Comparison of ENCODE assay signal across 8 cellular contexts in genomic region chr20:17504898-17505663, GRCh38. TPM values are rescaled to one million over a fixed set of nuclear protein-coding genes. Genes with fewer than 3 reads are reported as not detected.
DNase-seq lines count a peak whose midpoint lies in the region; ATAC-seq and TF ChIP-seq lines count a peak whose summit lies in the region.

No MANE protein-coding gene starts in this region.

- peak overlapping the region; percentile 91 for H3K4me3 Mint-ChIP-seq in stimulated activated naive B cell treated with anti-CD40 and anti-IgM and Interleukin-4, amounts not matched to agents 10 μg/mL and 1 μg/mL and 100 μg/mL, for 72 hours

- DNase-seq in NCI-H526 (lab: John Stamatoyannopoulos, UW) (peak; percentile 66 to 79), epithelial cell of proximal tubule (ENCODE audit: low read depth) (no peak), middle frontal gyrus (ENCODE audit: extremely low spot score, low spot score) (peak; percentile 22)
- DNase-seq in activated CD8-positive, alpha-beta memory T cell treated with anti-CD3 and anti-CD28 coated beads for 48 hours (ENCODE audit: low read depth in 2 of 3, low spot score in 2 of 3) = peak; percentile 27 to 51 (median 43)
- peak; percentile 40 for DNase-seq in stimulated activated naive B cell treated with anti-CD40 and anti-IgM and Interleukin-4, amounts not matched to agents 10 μg/mL and 1 μg/mL and 100 μg/mL, for 72 hours

- H3K9me3 Mint-ChIP-seq in stimulated activated naive B cell treated with anti-CD40 and anti-IgM and Interleukin-4, amounts not matched to agents 10 μg/mL and 1 μg/mL and 100 μg/mL, for 72 hours = no peaks in the 10 kb centered on the region

- ATAC-seq in GM19043 (IDR thresholded peaks at IDR 0.05; ENCODE audit: low read depth, unreplicated experiment) (peak; percentile 68), HG03354 (IDR thresholded peaks at IDR 0.05; ENCODE audit: poor library complexity, severe bottlenecking, unreplicated experiment) (peak; percentile 80)
- peak; percentile 79 to 81 for ATAC-seq in stimulated activated naive B cell treated with anti-CD40 and anti-IgM and Interleukin-4, amounts not matched to agents 10 μg/mL and 1 μg/mL and 100 μg/mL, for 72 hours (replicated peaks)

- H4K20me1 ChIP-seq in BLaER1 treated with 17β-estradiol and CSF1 and Interleukin-3, amounts not matched to agents 10 nM and 100 nM = no peaks in the 10 kb centered on the region

- no peaks in the 10 kb centered on the region for H3K36me3 Mint-ChIP-seq in stimulated activated naive B cell treated with anti-CD40 and anti-IgM and Interleukin-4, amounts not matched to agents 10 μg/mL and 1 μg/mL and 100 μg/mL, for 72 hours

- H3K36me3 ChIP-seq in BLaER1 treated with 17β-estradiol and CSF1 and Interleukin-3, amounts not matched to agents 10 nM and 100 nM = no peaks in the 10 kb centered on the region

- peaks cover 8 to 21% of the 10 kb centered on the region in 2 donors for H3K4me1 Mint-ChIP-seq in stimulated activated naive B cell treated with anti-CD40 and anti-IgM and Interleukin-4, amounts not matched to agents 10 μg/mL and 1 μg/mL and 100 μg/mL, for 72 hours

- H3K27ac Mint-ChIP-seq in stimulated activated naive B cell treated with anti-CD40 and anti-IgM and Interleukin-4, amounts not matched to agents 10 μg/mL and 1 μg/mL and 100 μg/mL, for 72 hours = peak overlapping the region; percentile 89

- peak overlapping the region; percentile 22 to 82 (median 67); a peak in 20 of 22 replicates for H3K27ac ChIP-seq in BLaER1 treated with 17β-estradiol and CSF1 and Interleukin-3, amounts not matched to agents 10 nM and 100 nM

- H3K4me1 ChIP-seq in BLaER1 treated with 17β-estradiol and CSF1 and Interleukin-3, amounts not matched to agents 10 nM and 100 nM = peaks cover 20 to 48% (median 37%) of the 10 kb centered on the region in 10 experiments

- H3K9me3 ChIP-seq in BLaER1 treated with 17β-estradiol and CSF1 and Interleukin-3, amounts not matched to agents 10 nM and 100 nM (replicated peaks in 1 of 11) = no peaks in the 10 kb centered on the region

- H3K27me3 Mint-ChIP-seq in stimulated activated naive B cell treated with anti-CD40 and anti-IgM and Interleukin-4, amounts not matched to agents 10 μg/mL and 1 μg/mL and 100 μg/mL, for 72 hours = peaks cover 16 to 19% of the 10 kb centered on the region in 2 donors

- TF ChIP-seq CTCF in epithelial cell of proximal tubule (conservative IDR thresholded peaks at IDR 0.05; ENCODE audit: low read depth, low read length) = peak; percentile 62

- no peaks in the 10 kb centered on the region; a peak in 1 of 22 replicates for H3K27me3 ChIP-seq in BLaER1 treated with 17β-estradiol and CSF1 and Interleukin-3, amounts not matched to agents 10 nM and 100 nM

- H3K9ac ChIP-seq in BLaER1 treated with 17β-estradiol and CSF1 and Interleukin-3, amounts not matched to agents 10 nM and 100 nM = peak overlapping the region; percentile 56 to 81 (median 70)

- H3K4me2 ChIP-seq in BLaER1 treated with 17β-estradiol and CSF1 and Interleukin-3, amounts not matched to agents 10 nM and 100 nM = peak overlapping the region; percentile 89 to 100 (median 94)

- peak overlapping the region; percentile 52 to 68 (median 58) for H3K4me3 ChIP-seq in BLaER1 treated with 17β-estradiol and CSF1 and Interleukin-3, amounts not matched to agents 10 nM and 100 nM
- H3K4me3 ChIP-seq in epithelial cell of proximal tubule (ENCODE audit: low read depth, low read length) = peak overlapping the region; percentile 55

RNA-seq across cellular contexts. Expression of gene BFSP1, which starts 26.1 kb away (rescaled TPM):
- total RNA-seq in epithelial cell of proximal tubule = 2.3 and 4.4 TPM in 2 replicates
